Comparison of ENCODE assay signal across 9 cellular contexts in genomic region chr5:40682431-40683017, GRCh38. TPM values are rescaled to one million over a fixed set of nuclear protein-coding genes. Genes with fewer than 3 reads are reported as not detected.
DNase-seq lines count a peak whose midpoint lies in the region; ATAC-seq and TF ChIP-seq lines count a peak whose summit lies in the region.
"Had no signal": no experiment of that assay in that cellular context is flagged by ENCODE, and none has a peak within 500 bp of the region (broad histone marks: within the 10 kb centered on the region; RNA-seq: fewer than 3 reads in every experiment).

No MANE protein-coding gene starts in this region.

- H3K4me3 ChIP-seq in right atrium auricular region (peak overlapping the region; percentile 69 to 83), skeletal muscle tissue (ENCODE audit: low read length in 3 of 3) (peak overlapping the region; percentile 84 to 90 (median 85))

- peak; percentile 8 for DNase-seq in HuH-7.5 (ENCODE audit: low spot score)
- DNase-seq in activated CD4-positive, alpha-beta memory T cell treated with anti-CD3 and anti-CD28 coated beads, Interleukin-2, amount 10 ng/mL, durations not matched to agents 7 days and 5 days: no peak
- no peak for DNase-seq in right atrium auricular region (ENCODE audit: low spot score)
- no peak for DNase-seq in H4 (ENCODE audit: low spot score)
- no peak for DNase-seq in AG08396 (ENCODE audit: low spot score)
- no peak for DNase-seq in GM13977 (ENCODE audit: low spot score)
- DNase-seq: NCI-H1417 treated with DMSO at 0.1 percent for 48 hours had no signal

- no peaks in the 10 kb centered on the region for H3K27me3 Mint-ChIP-seq in activated CD4-positive, alpha-beta memory T cell treated with anti-CD3 and anti-CD28 coated beads, Interleukin-2, amount 10 ng/mL, durations not matched to agents 7 days and 5 days

- ATAC-seq in HG03565 (IDR thresholded peaks at IDR 0.05; ENCODE audit: unreplicated experiment): no peak

- no peaks in the 10 kb centered on the region for H3K9me3 Mint-ChIP-seq in activated CD4-positive, alpha-beta memory T cell treated with anti-CD3 and anti-CD28 coated beads, Interleukin-2, amount 10 ng/mL, durations not matched to agents 7 days and 5 days

- peak overlapping the region; percentile 84 to 86 for H3K27ac ChIP-seq in right atrium auricular region
- peak overlapping the region; percentile 75 for H3K27ac ChIP-seq in skeletal muscle tissue (ENCODE audit: low read depth, low read length)

- H3K4me1 ChIP-seq in right atrium auricular region (peaks cover 0 to 38% of the 10 kb centered on the region in 2 donors), skeletal muscle tissue (ENCODE audit: control insufficient read depth in 3 of 3, insufficient read depth in 3 of 3, low read length in 3 of 3) (peaks cover 21 to 26% (median 25%) of the 10 kb centered on the region in 3 donors)

- CTCF ChIA-PET in activated CD4-positive, alpha-beta memory T cell treated with anti-CD3 and anti-CD28 coated beads, Interleukin-2, amount 10 ng/mL, durations not matched to agents 7 days and 5 days (lab: Charles Lee): interaction anchor here (1.0 to 1.9 kb wide), 5 partner anchors 28 to 734 kb away, joined by 3 to 6 read pairs (median 3); no protein-coding TSS in a partner anchor

- POLR2A ChIA-PET in activated CD4-positive, alpha-beta memory T cell treated with anti-CD3 and anti-CD28 coated beads, Interleukin-2, amount 10 ng/mL, durations not matched to agents 7 days and 5 days (lab: Charles Lee): interaction anchor here (0.6 to 8.9 kb wide), 8 partner anchors 29 to 316 kb away, joined by 3 to 145 read pairs (median 6); no protein-coding TSS in a partner anchor

- H3K9ac ChIP-seq in skeletal muscle tissue (ENCODE audit: low read depth in 1 of 3, low read length in 3 of 3): peak overlapping the region; percentile 74 to 80 (median 75)

- in situ Hi-C loops in GM13977 (cut with MboI; ENCODE audit: low pct_unique_long_range_greater_than_20kb, low sequenced_read_pairs, unreplicated experiment): loop anchor here (10.0 to 25.0 kb wide), 2 partner anchors 728 to 970 kb away; no protein-coding TSS in a partner anchor

- TF ChIP-seq CTCF in right atrium auricular region (IDR thresholded peaks at IDR 0.05) (no peak), GM13977 (IDR thresholded peaks at IDR 0.05; ENCODE audit: extremely low read depth, insufficient read depth, missing control alignments) (no peak)

- H3K4me3 Mint-ChIP-seq in activated CD4-positive, alpha-beta memory T cell treated with anti-CD3 and anti-CD28 coated beads, Interleukin-2, amount 10 ng/mL, durations not matched to agents 7 days and 5 days: peak overlapping the region; percentile 95

- H3K27me3 ChIP-seq in right atrium auricular region (peaks cover 0 to 6% of the 10 kb centered on the region in 2 donors), skeletal muscle tissue (ENCODE audit: control insufficient read depth in 3 of 3, insufficient read depth in 3 of 3, low read length in 3 of 3) (peaks cover 11 to 31% (median 25%) of the 10 kb centered on the region in 3 donors)

- no peaks in the 10 kb centered on the region for H3K9me3 ChIP-seq in right atrium auricular region
- no peaks in the 10 kb centered on the region for H3K9me3 ChIP-seq in skeletal muscle tissue (ENCODE audit: control insufficient read depth in 3 of 3, low read length in 3 of 3)

- H3K36me3 ChIP-seq in right atrium auricular region (no peaks in the 10 kb centered on the region), skeletal muscle tissue (ENCODE audit: control insufficient read depth in 3 of 3, insufficient read depth in 3 of 3, low read length in 3 of 3) (peaks cover 0 to 7% (median 0%) of the 10 kb centered on the region in 3 donors)

- H3K4me1 Mint-ChIP-seq in activated CD4-positive, alpha-beta memory T cell treated with anti-CD3 and anti-CD28 coated beads, Interleukin-2, amount 10 ng/mL, durations not matched to agents 7 days and 5 days: peaks cover 44% of the 10 kb centered on the region

- peak overlapping the region; percentile 96 for H3K27ac Mint-ChIP-seq in activated CD4-positive, alpha-beta memory T cell treated with anti-CD3 and anti-CD28 coated beads, Interleukin-2, amount 10 ng/mL, durations not matched to agents 7 days and 5 days

- H3K36me3 Mint-ChIP-seq in activated CD4-positive, alpha-beta memory T cell treated with anti-CD3 and anti-CD28 coated beads, Interleukin-2, amount 10 ng/mL, durations not matched to agents 7 days and 5 days (ENCODE audit: low read depth): peaks cover 67% of the 10 kb centered on the region

RNA-seq across cellular contexts. Expression of gene PTGER4, which starts 2.8 kb away (rescaled TPM):
- 10 to 100 TPM; 51.0 to 54.1 TPM for total RNA-seq in activated CD4-positive, alpha-beta memory T cell treated with anti-CD3 and anti-CD28 coated beads, Interleukin-2, amount 10 ng/mL, durations not matched to agents 7 days and 5 days
- 10 to 100 TPM in 1 of 2 donors, 1 to 10 TPM in 1; 7.3 to 22.0 TPM for total RNA-seq in right atrium auricular region
- 10.4 TPM for total RNA-seq in skeletal muscle tissue
- 4.8 and 7.9 TPM in 2 replicates for total RNA-seq in H4 (2014; rRNA removed; shearing (Covaris generic))
